ENCODE assay signal across 10 cellular contexts in genomic region chr1:25703671-25704637, GRCh38.
A peak's percentile ranks its signal among the peaks of the same experiment; 100 is the strongest.
DNase-seq lines count a peak whose midpoint lies in the region; ATAC-seq, FAIRE-seq and TF ChIP-seq lines count a peak whose summit lies in the region.
"Had no signal": no experiment of that assay in that cellular context is flagged by ENCODE, and none has a peak within 500 bp of the region (broad histone marks: within the 10 kb centered on the region; RNA-seq: fewer than 3 reads in every experiment).

No MANE protein-coding gene starts in this region.

- no peaks in the 10 kb centered on the region for H4K20me1 ChIP-seq in HepG2 (ENCODE audit: insufficient read depth, low read length)
- H4K20me1 ChIP-seq in GM23248 (ENCODE audit: insufficient read depth) = no peaks in the 10 kb centered on the region

- in situ Hi-C loops in HepG2 (cut with HindIII; ENCODE audit: extremely low pct_ligation_motif_present, low pct_unique_long_range_greater_than_20kb) = no loop called here
- in situ Hi-C loops in GM23248 (cut with MboI) = no loop called here

- no peak overlapping the region for H3K27ac Mint-ChIP-seq in activated CD8-positive, alpha-beta memory T cell treated with anti-CD3 and anti-CD28 coated beads, Interleukin-2, amount 10 ng/mL, durations not matched to agents 7 days and 5 days
- H3K27ac Mint-ChIP-seq in osteocyte (ENCODE audit: unreplicated experiment) = no peak overlapping the region

- H3K4me3 ChIP-seq in HepG2 (replicated peaks in 1 of 3; ENCODE audit: insufficient read depth in 1 of 3, low read depth in 2 of 3, low read length in 3 of 3) = no peak overlapping the region
- H3K4me3 ChIP-seq in upper lobe of left lung = no peak overlapping the region
- no peak overlapping the region for H3K4me3 ChIP-seq in GM23248

- H3K27me3 ChIP-seq in HepG2 (ENCODE audit: control insufficient read depth in 1 of 2, insufficient read depth in 2 of 2, low read length in 2 of 2) = peaks cover 0 to 38% of the 10 kb centered on the region in 2 experiments; a peak in 3 of 5 replicates
- no peaks in the 10 kb centered on the region for H3K27me3 ChIP-seq in upper lobe of left lung
- no peaks in the 10 kb centered on the region for H3K27me3 ChIP-seq in GM23248 (replicated peaks; ENCODE audit: insufficient read depth)

- peaks cover 3% of the 10 kb centered on the region for H3K36me3 Mint-ChIP-seq in activated CD8-positive, alpha-beta memory T cell treated with anti-CD3 and anti-CD28 coated beads, Interleukin-2, amount 10 ng/mL, durations not matched to agents 7 days and 5 days
- H3K36me3 Mint-ChIP-seq in osteocyte (ENCODE audit: unreplicated experiment) = peaks cover 7% of the 10 kb centered on the region

- 49% methylated on average over 6 of the region's 11 CpGs for WGBS in HepG2 (ENCODE audit: low lambda C conversion rate)
- WGBS in upper lobe of left lung, 2 donors = 60 to 76% methylated on average over 9 to 11 of the region's 11 CpGs
- WGBS in GM23248 (ENCODE audit: low coverage in 1 of 2, low lambda C conversion rate in 2 of 2, missing lambda C conversion rate in 2 of 2), 2 experiments = 72 to 77% methylated on average over 11 of the region's 11 CpGs

- intact Hi-C loops in HepG2 (cut with micrococcal nuclease; ENCODE audit: unreplicated experiment) = no loop called here

- POLR2A ChIA-PET in HepG2 (lab: Yijun Ruan, JAX) = no interaction called here

- no TSS peak for BruUV-seq in HepG2 (replicated peaks; lab: Mats Ljungman, UMichigan)

- CTCF ChIA-PET in activated CD8-positive, alpha-beta memory T cell treated with anti-CD3 and anti-CD28 coated beads, Interleukin-2, amount 10 ng/mL, durations not matched to agents 7 days and 5 days (lab: Charles Lee) = interaction anchor here (0.6 to 0.8 kb wide), 3 partner anchors 62 to 85 kb away, joined by 3 read pairs; no protein-coding TSS in a partner anchor
- CTCF ChIA-PET in HepG2 (lab: Yijun Ruan, JAX; ENCODE audit: low intra/inter-chr PET ratio, low total read pairs) = no interaction called here

- peak; percentile 71 for ATAC-seq in activated CD8-positive, alpha-beta memory T cell treated with anti-CD3 and anti-CD28 coated beads, Interleukin-2, amount 10 ng/mL, durations not matched to agents 7 days and 5 days
- ATAC-seq in HepG2 (no peak), upper lobe of left lung (ENCODE audit: low FRiP score in 2 of 2) (peak in 1 of 2 donors; percentile 50)

- peaks cover 43% of the 10 kb centered on the region for H3K27me3 Mint-ChIP-seq in activated CD8-positive, alpha-beta memory T cell treated with anti-CD3 and anti-CD28 coated beads, Interleukin-2, amount 10 ng/mL, durations not matched to agents 7 days and 5 days
- no peaks in the 10 kb centered on the region for H3K27me3 Mint-ChIP-seq in osteocyte (ENCODE audit: unreplicated experiment)

- no peaks in the 10 kb centered on the region for H3K9me2 ChIP-seq in GM23248 (ENCODE audit: insufficient read depth)

- H3K9me3 ChIP-seq in HepG2 (ENCODE audit: low read length) = no peaks in the 10 kb centered on the region
- no peaks in the 10 kb centered on the region for H3K9me3 ChIP-seq in upper lobe of left lung
- no peaks in the 10 kb centered on the region for H3K9me3 ChIP-seq in GM23248 (ENCODE audit: low read depth)

- H3K27ac ChIP-seq in HepG2 (ENCODE audit: extremely low read length, insufficient read depth, low read length) (no peak overlapping the region), upper lobe of left lung (peak overlapping the region in 3 of 4 donors; percentile 2 to 50 (median 42)), GM23248 (no peak overlapping the region)
- H3K27ac ChIP-seq: WERI-Rb-1 had no signal

- DNase-seq in activated CD8-positive, alpha-beta memory T cell treated with anti-CD3 and anti-CD28 coated beads, Interleukin-2, amount 10 ng/mL, durations not matched to agents 7 days and 5 days = peak; percentile 60
- no peak for DNase-seq in activated CD8-positive, alpha-beta memory T cell treated with anti-CD3 and anti-CD28 coated beads, Interleukin-2, amount 50 U/mL, for 48 hours
- peak; percentile 62 for DNase-seq in activated effector memory CD4-positive, alpha-beta T cell treated with anti-CD3 and anti-CD28 coated beads, Interleukin-2, amount 50 U/mL, for 16 hours
- DNase-seq in HepG2 (ENCODE audit: low spot score) (no peak), upper lobe of left lung (no peak), GM23248 (no peak), osteocyte (ENCODE audit: extremely low spot score, unreplicated experiment) (no peak), NCI-H748 treated with DMSO at 0.1 percent for 48 hours (lab: John Stamatoyannopoulos, UW) (no peak)
- DNase-seq: WERI-Rb-1 had no signal

- TF ChIP-seq CTCF in HepG2 (CRISPR knock-in tag; IDR thresholded peaks at IDR 0.05) (no peak), upper lobe of left lung (IDR thresholded peaks at IDR 0.05) (no peak), osteocyte (IDR thresholded peaks at IDR 0.05) (no peak)

- no peak for FAIRE-seq in HepG2 (lab: Jason Lieb, UNC)
- FAIRE-seq: H54 had no signal

- H2AFZ ChIP-seq in HepG2 (ENCODE audit: low read length) (no peak overlapping the region), GM23248 (no peak overlapping the region)

- TF ChIP-seq EP300 in HepG2 (IDR thresholded peaks at IDR 0.05; ENCODE audit: low read depth in 2 of 2, low read length in 2 of 2) (no peak), HepG2 (CRISPR knock-in tag; IDR thresholded peaks at IDR 0.05; ENCODE audit: borderline replicate concordance) (no peak), upper lobe of left lung (IDR thresholded peaks at IDR 0.05) (no peak)

- H3K4me3 Mint-ChIP-seq in activated CD8-positive, alpha-beta memory T cell treated with anti-CD3 and anti-CD28 coated beads, Interleukin-2, amount 10 ng/mL, durations not matched to agents 7 days and 5 days = no peak overlapping the region
- H3K4me3 Mint-ChIP-seq in osteocyte (ENCODE audit: unreplicated experiment) = no peak overlapping the region

- no peak for TF ChIP-seq RAD21 in HepG2 (CRISPR knock-in tag; IDR thresholded peaks at IDR 0.05)

- H3K9me3 Mint-ChIP-seq in activated CD8-positive, alpha-beta memory T cell treated with anti-CD3 and anti-CD28 coated beads, Interleukin-2, amount 10 ng/mL, durations not matched to agents 7 days and 5 days (ENCODE audit: low read depth) = no peaks in the 10 kb centered on the region
- H3K9me3 Mint-ChIP-seq in osteocyte (ENCODE audit: unreplicated experiment) = no peaks in the 10 kb centered on the region

- H3K4me1 ChIP-seq in HepG2 (ENCODE audit: insufficient read depth, low read length) (no peaks in the 10 kb centered on the region), upper lobe of left lung (peaks cover 10 to 43% (median 27%) of the 10 kb centered on the region in 4 donors), GM23248 (ENCODE audit: insufficient read depth) (peaks cover 50% of the 10 kb centered on the region)

- H3K4me2 ChIP-seq in HepG2 (ENCODE audit: low read depth, low read length) = no peak overlapping the region
- H3K4me2 ChIP-seq in GM23248 (ENCODE audit: unreplicated experiment) = no peak overlapping the region

- H3K4me1 Mint-ChIP-seq in activated CD8-positive, alpha-beta memory T cell treated with anti-CD3 and anti-CD28 coated beads, Interleukin-2, amount 10 ng/mL, durations not matched to agents 7 days and 5 days = peaks cover 20% of the 10 kb centered on the region
- H3K4me1 Mint-ChIP-seq in osteocyte (ENCODE audit: unreplicated experiment) = peaks cover 69% of the 10 kb centered on the region

- H3K79me2 ChIP-seq in HepG2 (ENCODE audit: insufficient read depth, low read length) (no peaks in the 10 kb centered on the region), GM23248 (ENCODE audit: insufficient read depth) (no peaks in the 10 kb centered on the region)

- no peak overlapping the region for H3K9ac ChIP-seq in HepG2 (ENCODE audit: insufficient read depth, low read depth, low read length)
- H3K9ac ChIP-seq in GM23248 = no peak overlapping the region

- H3F3A ChIP-seq in GM23248 (ENCODE audit: insufficient read depth) = peaks cover 23% of the 10 kb centered on the region

- no peaks in the 10 kb centered on the region for H3K36me3 ChIP-seq in HepG2 (replicated peaks in 1 of 2; ENCODE audit: control insufficient read depth in 1 of 2, insufficient read depth in 2 of 2, low read length in 2 of 2)
- no peaks in the 10 kb centered on the region for H3K36me3 ChIP-seq in upper lobe of left lung
- no peaks in the 10 kb centered on the region for H3K36me3 ChIP-seq in GM23248 (ENCODE audit: low read depth)
- H3K36me3 ChIP-seq: WERI-Rb-1 had no signal

- TF ChIP-seq POLR2A in HepG2 (IDR thresholded peaks at IDR 0.05; ENCODE audit: insufficient read depth in 1 of 2, low read depth in 2 of 2, low read length in 2 of 2) = no peak
- no peak for TF ChIP-seq POLR2A in upper lobe of left lung (IDR thresholded peaks at IDR 0.05)

TF ChIP-seq in HepG2, 621 proteins besides CTCF, POLR2A, EP300 and RAD21:
- TF ChIP-seq MNT (IDR thresholded peaks at IDR 0.05) (peak; percentile 53), ZNF792 (CRISPR knock-in tag; IDR thresholded peaks at IDR 0.05) (no peak), XBP1 (CRISPR knock-in tag; IDR thresholded peaks at IDR 0.05) (no peak)
TF ChIP-seq in HepG2: peak in this region for 1.

Comparison
In these comparisons a context has a peak if more than half of its experiments do, and no peak if none do; other contexts are left out.
1. DNase-seq: peak in activated CD8-positive, alpha-beta memory T cell treated with anti-CD3 and anti-CD28 coated beads, Interleukin-2, amount 10 ng/mL, durations not matched to agents 7 days and 5 days (single experiment) and activated effector memory CD4-positive, alpha-beta T cell treated with anti-CD3 and anti-CD28 coated beads, Interleukin-2, amount 50 U/mL, for 16 hours (single experiment); none in activated CD8-positive, alpha-beta memory T cell treated with anti-CD3 and anti-CD28 coated beads, Interleukin-2, amount 50 U/mL, for 48 hours (single experiment), HepG2 (single experiment), upper lobe of left lung (0 of 2), GM23248 (single experiment), osteocyte (single experiment) and NCI-H748 treated with DMSO at 0.1 percent for 48 hours (single experiment).
2. H3K27ac ChIP-seq: peak in upper lobe of left lung (3 of 4); none in HepG2 (single experiment) and GM23248 (single experiment).